21 cellular contexts compared by ENCODE assay signal in the genomic region with DNA sequence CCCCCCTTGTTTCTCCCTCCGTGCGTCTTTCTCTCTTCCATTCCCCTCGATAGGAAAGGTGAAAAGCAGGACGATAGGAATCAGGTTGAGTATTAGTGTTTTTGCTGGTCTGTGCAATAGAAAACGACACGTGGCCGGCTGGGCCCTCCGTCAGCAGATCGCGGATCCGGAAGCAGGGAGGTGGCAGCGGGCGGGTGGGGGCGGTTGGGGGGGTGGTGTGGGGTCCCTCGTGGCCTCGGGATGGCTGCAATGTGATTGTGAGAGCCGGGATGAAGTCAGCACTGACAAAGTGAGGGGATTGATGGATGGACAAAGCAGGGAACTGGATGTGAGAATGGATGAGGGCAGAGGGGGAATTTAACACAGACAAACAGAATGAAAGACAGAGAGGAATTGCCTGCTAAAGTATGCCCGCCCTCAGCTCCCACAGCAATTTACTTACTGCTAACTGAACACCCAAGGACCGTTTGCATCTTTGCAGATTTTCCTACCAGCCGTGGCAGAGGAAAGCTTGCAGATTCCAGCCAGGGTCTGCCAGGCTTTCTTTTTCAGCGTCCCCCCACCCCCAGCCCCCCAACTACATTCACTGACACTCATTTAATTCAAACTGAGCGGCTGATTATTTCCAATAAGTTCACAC.
A peak's percentile ranks its signal among the peaks of the same experiment; 100 is the strongest.
DNase-seq lines count a peak whose midpoint lies in the region; ATAC-seq, FAIRE-seq and TF ChIP-seq lines count a peak whose summit lies in the region.
"Had no signal": no experiment of that assay in that cellular context is flagged by ENCODE, and none has a peak within 500 bp of the region (broad histone marks: within the 10 kb centered on the region; RNA-seq: fewer than 3 reads in every experiment).

No MANE protein-coding gene starts in this region.

- no peak overlapping the region; the same call in 1 of the 2 replicates for H2BK5ac ChIP-seq in H1 (ENCODE audit: low read depth, low read length)

- H3K14ac ChIP-seq in H1 (ENCODE audit: insufficient read length) = no peak overlapping the region

- H3K18ac ChIP-seq in H1 (ENCODE audit: extremely low read depth, low read length) = peak overlapping the region; percentile 44

- H3K27me3 Mint-ChIP-seq in type B pancreatic cell = peaks cover 82% of the 10 kb centered on the region
- H3K27me3 Mint-ChIP-seq: dendritic cell treated with granulocyte-macrophage colony-stimulating factor and Interleukin-4, amounts not matched to agents 40 ng/mL and 50 ng/mL, for 4 days had no signal

- POLR2A ChIA-PET in H1 (lab: Charles Lee; ENCODE audit: partially characterized antibody) = no interaction called here

- H3K36me3 ChIP-seq in heart right ventricle = no peaks in the 10 kb centered on the region
- no peaks in the 10 kb centered on the region for H3K36me3 ChIP-seq in H1 (ENCODE audit: control insufficient read depth in 2 of 4, insufficient read depth in 4 of 4, low read length in 3 of 4)
- H3K36me3 ChIP-seq: tibial nerve had no signal

- H4K8ac ChIP-seq in H1 (ENCODE audit: extremely low read depth, insufficient read depth, low read length) = no peak overlapping the region

- ATAC-seq in heart right ventricle (peak in 2 of 8 donors; percentile 15 to 22), Right ventricle myocardium superior (ENCODE audit: poor library complexity) (no peak)
- ATAC-seq: HCT116; naive thymus-derived CD8-positive, alpha-beta T cell; stimulated activated effector memory CD8-positive, alpha-beta T cell treated with anti-CD3 and anti-CD28 coated beads, Interleukin-12 subunit alpha, Interleukin-12 subunit beta, amount 100 ng/mL, for 72 hours had no signal

- TF ChIP-seq CTCF in heart right ventricle (IDR thresholded peaks at IDR 0.05) (no peak), H1 (IDR thresholded peaks at IDR 0.05; ENCODE audit: control extremely low read depth in 1 of 3, insufficient read depth in 1 of 3, low read depth in 1 of 3, low read length in 3 of 3) (no peak), type B pancreatic cell (conservative IDR thresholded peaks at IDR 0.05) (no peak)

- no peak overlapping the region for H2BK120ac ChIP-seq in H1 (replicated peaks; ENCODE audit: low read depth, low read length)

- H2AFZ ChIP-seq in H1 (ENCODE audit: low read length) = peak overlapping the region; percentile 96

- no peak for TF ChIP-seq RAD21 in H1 (IDR thresholded peaks at IDR 0.05 in 1 of 2, conservative IDR thresholded peaks at IDR 0.05 in 1 of 2; ENCODE audit: low read depth in 2 of 2, low read length in 2 of 2)

- peak overlapping the region; percentile 62 for H3K4me3 Mint-ChIP-seq in type B pancreatic cell
- H3K4me3 Mint-ChIP-seq: CD4-positive, CD25-positive, alpha-beta regulatory T cell; dendritic cell treated with granulocyte-macrophage colony-stimulating factor and Interleukin-4, amounts not matched to agents 40 ng/mL and 50 ng/mL, for 4 days; naive thymus-derived CD8-positive, alpha-beta T cell; stimulated activated effector memory CD8-positive, alpha-beta T cell treated with anti-CD3 and anti-CD28 coated beads, Interleukin-12 subunit alpha, Interleukin-12 subunit beta, amount 100 ng/mL, for 72 hours had no signal

- no peak for FAIRE-seq in H1 (lab: Jason Lieb, UNC)

- no peak overlapping the region for H3K23ac ChIP-seq in H1 (ENCODE audit: insufficient read length)

- H3K79me1 ChIP-seq in H1 (ENCODE audit: low read depth, low read length) = no peaks in the 10 kb centered on the region

- no peak overlapping the region for H3K4ac ChIP-seq in H1 (replicated peaks; ENCODE audit: insufficient read length, low read depth, low read length)

- H3K27ac ChIP-seq in heart right ventricle (no peak overlapping the region), H1 (ENCODE audit: low read depth, low read length) (no peak overlapping the region)
- H3K27ac ChIP-seq: RWPE1, skin epidermis had no signal

- H3K4me3 ChIP-seq in heart right ventricle (peak overlapping the region in 4 of 10 donors; percentile 18 to 32 (median 22)), H1 (ENCODE audit: extremely low read depth in 1 of 4, insufficient read depth in 2 of 4, low read depth in 3 of 4, low read length in 4 of 4) (no peak overlapping the region)
- H3K4me3 ChIP-seq: lung, skin epidermis had no signal

- CTCF ChIA-PET in H1 (lab: Charles Lee; ENCODE audit: partially characterized antibody) = interaction anchor here (0.6 kb wide), 1 partner anchor 51 kb away, joined by 3 read pairs; no protein-coding TSS in a partner anchor

- TF ChIP-seq POLR2A in H1 (IDR thresholded peaks at IDR 0.05; ENCODE audit: control extremely low read depth in 1 of 2, low read depth in 2 of 2, low read length in 2 of 2) = no peak

- H3K4me1 ChIP-seq in heart right ventricle = peaks cover 0 to 27% (median 4%) of the 10 kb centered on the region in 9 donors
- H3K4me1 ChIP-seq in H1 (replicated peaks in 1 of 4; ENCODE audit: control insufficient read depth in 3 of 4, insufficient read depth in 4 of 4, low read length in 3 of 4) = peaks cover 5 to 23% (median 20%) of the 10 kb centered on the region in 4 experiments; a peak in 6 of 7 replicates

- no peak overlapping the region for H4K91ac ChIP-seq in H1 (replicated peaks; ENCODE audit: insufficient read length, low read length)

- H3K36me3 Mint-ChIP-seq in type B pancreatic cell = no peaks in the 10 kb centered on the region
- H3K36me3 Mint-ChIP-seq: CD4-positive, CD25-positive, alpha-beta regulatory T cell; naive thymus-derived CD8-positive, alpha-beta T cell; stimulated activated effector memory CD8-positive, alpha-beta T cell treated with anti-CD3 and anti-CD28 coated beads, Interleukin-12 subunit alpha, Interleukin-12 subunit beta, amount 100 ng/mL, for 72 hours had no signal

- H3K9me3 ChIP-seq in heart right ventricle (no peaks in the 10 kb centered on the region), H1 (ENCODE audit: insufficient read depth in 2 of 2, low read depth in 1 of 2, low read length in 1 of 2) (no peaks in the 10 kb centered on the region)
- H3K9me3 ChIP-seq: tibial nerve had no signal

- H3K9me3 Mint-ChIP-seq in type B pancreatic cell = no peaks in the 10 kb centered on the region
- H3K9me3 Mint-ChIP-seq: dendritic cell treated with granulocyte-macrophage colony-stimulating factor and Interleukin-4, amounts not matched to agents 40 ng/mL and 50 ng/mL, for 4 days; stimulated activated effector memory CD8-positive, alpha-beta T cell treated with anti-CD3 and anti-CD28 coated beads, Interleukin-12 subunit alpha, Interleukin-12 subunit beta, amount 100 ng/mL, for 72 hours had no signal

- WGBS in heart right ventricle, 2 donors = 27 to 33% methylated on average over 22 of the region's 22 CpGs
- 49% methylated on average over 20 of the region's 22 CpGs; no CpG with 5 or more reads in 1 of the 2 experiments for WGBS in H1 (ENCODE audit: extremely low coverage in 1 of 2, insufficient coverage in 1 of 2, insufficient read length in 1 of 2, insufficient replicate concordance in 2 of 2, low coverage in 1 of 2, low lambda C conversion rate in 2 of 2, missing lambda C conversion rate in 1 of 2), 2 experiments

- no peak overlapping the region for H3K56ac ChIP-seq in H1 (replicated peaks; ENCODE audit: insufficient read length, low read depth, low read length)

- H2BK15ac ChIP-seq in H1 (ENCODE audit: low read length) = no peak overlapping the region

- H3K79me2 ChIP-seq in H1 (ENCODE audit: control insufficient read depth in 1 of 2, insufficient read depth in 2 of 2, low read length in 2 of 2) = no peaks in the 10 kb centered on the region

- peak overlapping the region; percentile 62; the same call in 1 of the 2 replicates for H2BK12ac ChIP-seq in H1 (ENCODE audit: low read depth, low read length)

- H2BK20ac ChIP-seq in H1 (ENCODE audit: low read length) = no peak overlapping the region

- H3K4me1 Mint-ChIP-seq in type B pancreatic cell (ENCODE audit: unreplicated experiment) = peaks cover 35% of the 10 kb centered on the region
- H3K4me1 Mint-ChIP-seq: CD4-positive, CD25-positive, alpha-beta regulatory T cell; stimulated activated effector memory CD8-positive, alpha-beta T cell treated with anti-CD3 and anti-CD28 coated beads, Interleukin-12 subunit alpha, Interleukin-12 subunit beta, amount 100 ng/mL, for 72 hours had no signal

- H4K20me1 ChIP-seq in H1 (replicated peaks in 1 of 2; ENCODE audit: control insufficient read depth in 1 of 2, insufficient read depth in 2 of 2, low read length in 2 of 2) = no peaks in the 10 kb centered on the region

- no peak overlapping the region for H3K9ac ChIP-seq in H1 (replicated peaks in 1 of 4; ENCODE audit: extremely low read depth in 1 of 4, low read depth in 3 of 4, low read length in 3 of 4)

- H2AK5ac ChIP-seq in H1 (ENCODE audit: low read depth, low read length) = no peak overlapping the region

- peak; percentile 11 for DNase-seq in heart right ventricle
- no peak for DNase-seq in Right ventricle myocardium superior
- DNase-seq in H1 (ENCODE audit: low read depth in 1 of 2, low spot score in 2 of 2) = no peak
- DNase-seq in midbrain (lab: John Stamatoyannopoulos, UW) = peak; percentile 4
- DNase-seq in type B pancreatic cell (ENCODE audit: extremely low spot score, unreplicated experiment) = no peak
- no peak for DNase-seq in NCI-H1105 (lab: John Stamatoyannopoulos, UW)
- DNase-seq in DMS53 treated with DMSO at 0.1 percent for 48 hours (lab: John Stamatoyannopoulos, UW; ENCODE audit: unreplicated experiment) = no peak
- no peak for DNase-seq in NCI-H1417 treated with DMSO at 0.1 percent for 48 hours (lab: John Stamatoyannopoulos, UW)
- DNase-seq: activated CD4-positive, CD25-positive, alpha-beta regulatory T cell; activated effector memory CD4-positive, alpha-beta T cell treated with Interleukin-2 at 50 U/mL for 16 hours; CD4-positive, CD25-positive, alpha-beta regulatory T cell; naive thymus-derived CD8-positive, alpha-beta T cell; NCI-H2029 treated with DMSO at 0.1 percent for 48 hours; NCI-H82 had no signal

- H4K5ac ChIP-seq in H1 (ENCODE audit: insufficient read length, low read depth, low read length) = no peak overlapping the region

- no peaks in the 10 kb centered on the region for H3K27me3 ChIP-seq in heart right ventricle
- no peaks in the 10 kb centered on the region for H3K27me3 ChIP-seq in H1 (replicated peaks in 1 of 4; ENCODE audit: control insufficient read depth in 3 of 4, extremely low read depth in 1 of 4, insufficient read depth in 3 of 4, low read length in 3 of 4)
- H3K27me3 ChIP-seq: tibial nerve had no signal

- peak overlapping the region; percentile 32 to 53; a peak in 3 of 4 replicates for H3K4me2 ChIP-seq in H1 (ENCODE audit: insufficient read depth in 1 of 2, low read depth in 2 of 2, low read length in 2 of 2)

- intact Hi-C loops in heart right ventricle (cut with DNase I) (no loop called here), Right ventricle myocardium superior (cut with DNase I) (no loop called here)

- H3K27ac Mint-ChIP-seq in type B pancreatic cell = peak overlapping the region; percentile 32
- H3K27ac Mint-ChIP-seq: CD4-positive, CD25-positive, alpha-beta regulatory T cell; dendritic cell treated with granulocyte-macrophage colony-stimulating factor and Interleukin-4, amounts not matched to agents 40 ng/mL and 50 ng/mL, for 4 days; naive thymus-derived CD8-positive, alpha-beta T cell; stimulated activated effector memory CD8-positive, alpha-beta T cell treated with anti-CD3 and anti-CD28 coated beads, Interleukin-12 subunit alpha, Interleukin-12 subunit beta, amount 100 ng/mL, for 72 hours had no signal

- H3K23me2 ChIP-seq in H1 (ENCODE audit: low read depth, low read length) = no peaks in the 10 kb centered on the region; the same call in 1 of the 2 replicates

- TF ChIP-seq EP300 in H1 (IDR thresholded peaks at IDR 0.05; ENCODE audit: borderline replicate concordance in 1 of 2, low read depth in 2 of 2, low read length in 2 of 2) = no peak

Comparison
In these comparisons a context has a peak if more than half of its experiments do, and no peak if none do; other contexts are left out.
1. DNase-seq: peak in heart right ventricle (2 of 2) and midbrain (single experiment); none in Right ventricle myocardium superior (single experiment), H1 (0 of 2), type B pancreatic cell (single experiment), NCI-H1105 (single experiment), DMS53 treated with DMSO at 0.1 percent for 48 hours (single experiment) and NCI-H1417 treated with DMSO at 0.1 percent for 48 hours (single experiment).